9 cellular contexts compared by ENCODE assay signal in the genomic region with DNA sequence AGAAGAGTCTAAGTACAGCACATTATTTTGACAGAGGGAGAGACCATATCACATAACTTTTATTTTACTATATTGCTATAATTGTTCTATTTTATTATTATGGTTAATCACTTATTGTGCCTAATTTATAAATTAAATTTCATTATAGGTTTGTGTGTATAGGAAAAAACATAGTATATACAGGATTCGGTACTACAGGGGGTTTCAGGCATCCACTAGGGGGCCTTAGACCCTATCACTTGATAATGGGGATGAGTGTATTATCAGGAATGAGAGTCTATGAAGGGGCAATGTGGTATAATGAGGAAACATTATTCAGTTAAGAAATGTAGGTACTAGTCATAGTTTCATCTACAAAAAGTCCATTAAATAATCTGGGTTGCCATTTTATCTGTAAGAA.
A peak's percentile ranks its signal among the peaks of the same experiment; 100 is the strongest.
DNase-seq lines count a peak whose midpoint lies in the region; ATAC-seq and TF ChIP-seq lines count a peak whose summit lies in the region.
"Had no signal": no experiment of that assay in that cellular context is flagged by ENCODE, and none has a peak within 500 bp of the region (broad histone marks: within the 10 kb centered on the region; RNA-seq: fewer than 3 reads in every experiment).

No MANE protein-coding gene starts in this region.

- H3K4me1 ChIP-seq in GM23248 (ENCODE audit: insufficient read depth) = no peaks in the 10 kb centered on the region

- 17 to 25% methylated on average over 1 of the region's 1 CpG for WGBS in GM23248 (ENCODE audit: low coverage in 1 of 2, low lambda C conversion rate in 2 of 2, missing lambda C conversion rate in 2 of 2), 2 experiments

- H3K36me3 Mint-ChIP-seq in immature natural killer cell = no peaks in the 10 kb centered on the region
- H3K36me3 Mint-ChIP-seq: activated CD4-positive, alpha-beta memory T cell treated with anti-CD3 and anti-CD28 coated beads for 36 hours had no signal

- CTCF ChIA-PET in RWPE1 (lab: Yijun Ruan, JAX) = no interaction called here

- H3K9me2 ChIP-seq in GM23248 (ENCODE audit: insufficient read depth) = no peaks in the 10 kb centered on the region

- H3K27me3 ChIP-seq in GM06990 (replicated peaks; ENCODE audit: control insufficient read depth, insufficient read depth, low read length) (no peaks in the 10 kb centered on the region), GM23248 (replicated peaks; ENCODE audit: insufficient read depth) (no peaks in the 10 kb centered on the region)

- H3K36me3 ChIP-seq in GM06990 (ENCODE audit: control insufficient read depth, insufficient read depth, low read length) (no peaks in the 10 kb centered on the region), GM23248 (ENCODE audit: low read depth) (no peaks in the 10 kb centered on the region)

- no peaks in the 10 kb centered on the region for H4K20me1 ChIP-seq in GM23248 (ENCODE audit: insufficient read depth)

- H3K27me3 Mint-ChIP-seq in immature natural killer cell (ENCODE audit: low read depth in 3 of 3) = no peaks in the 10 kb centered on the region
- H3K27me3 Mint-ChIP-seq: activated CD4-positive, alpha-beta memory T cell treated with anti-CD3 and anti-CD28 coated beads for 36 hours had no signal

- no peak overlapping the region for H3K27ac ChIP-seq in RWPE1
- no peak overlapping the region for H3K27ac ChIP-seq in GM23248

- no peak overlapping the region for H3K4me3 ChIP-seq in GM06990 (replicated peaks; ENCODE audit: low read depth, low read length)
- H3K4me3 ChIP-seq in GM23248 = no peak overlapping the region

- H3K79me2 ChIP-seq in GM23248 (ENCODE audit: insufficient read depth) = no peaks in the 10 kb centered on the region

- no peak overlapping the region for H3K4me2 ChIP-seq in GM23248 (ENCODE audit: unreplicated experiment)

- POLR2A ChIA-PET in RWPE1 (lab: Yijun Ruan, JAX; ENCODE audit: low non-redundant PET) = no interaction called here

- no peaks in the 10 kb centered on the region for H3F3A ChIP-seq in GM23248 (ENCODE audit: insufficient read depth)

- DNase-seq in GM06990 (ENCODE audit: extremely low read depth, insufficient read length) (no peak), RWPE1 (ENCODE audit: low spot score) (no peak), left kidney (ENCODE audit: low read depth, low spot score) (peak; percentile 3), GM23248 (no peak), immature natural killer cell (no peak), GDM1 (lab: John Stamatoyannopoulos, UW) (no peak)
- DNase-seq: activated CD4-positive, alpha-beta memory T cell treated with anti-CD3 and anti-CD28 coated beads for 36 hours had no signal

- no peak overlapping the region for H3K9ac ChIP-seq in GM23248

- no peaks in the 10 kb centered on the region for H3K9me3 ChIP-seq in GM23248 (ENCODE audit: low read depth)

- in situ Hi-C loops in GM23248 (cut with MboI) = no loop called here

- no peak overlapping the region for H2AFZ ChIP-seq in GM23248

- peak; percentile 10 for TF ChIP-seq CTCF in GM06990 (IDR thresholded peaks at IDR 0.05; ENCODE audit: insufficient read depth, low read length, poor library complexity, severe bottlenecking)
- 0 out of 2 replicates have a peak, but pooled peaks have one; percentile 20 for TF ChIP-seq CTCF in RWPE1 (conservative IDR thresholded peaks at IDR 0.05; ENCODE audit: low read depth)

- H3K27ac Mint-ChIP-seq in immature natural killer cell = no peak overlapping the region
- H3K27ac Mint-ChIP-seq: activated CD4-positive, alpha-beta memory T cell treated with anti-CD3 and anti-CD28 coated beads for 36 hours had no signal

- H3K4me3 Mint-ChIP-seq in immature natural killer cell = no peak overlapping the region
- H3K4me3 Mint-ChIP-seq: activated CD4-positive, alpha-beta memory T cell treated with anti-CD3 and anti-CD28 coated beads for 36 hours had no signal

- peaks cover 0 to 9% (median 4%) of the 10 kb centered on the region in 6 donors for H3K9me3 Mint-ChIP-seq in immature natural killer cell
- H3K9me3 Mint-ChIP-seq: activated CD4-positive, alpha-beta memory T cell treated with anti-CD3 and anti-CD28 coated beads for 36 hours had no signal

- ATAC-seq in HG02623 (IDR thresholded peaks at IDR 0.05; ENCODE audit: unreplicated experiment) (peak; percentile 62), HG02852 (IDR thresholded peaks at IDR 0.05; ENCODE audit: unreplicated experiment) (no peak)

- no peaks in the 10 kb centered on the region for H3K4me1 Mint-ChIP-seq in immature natural killer cell
